22 cellular contexts compared by ENCODE assay signal in the genomic region with DNA sequence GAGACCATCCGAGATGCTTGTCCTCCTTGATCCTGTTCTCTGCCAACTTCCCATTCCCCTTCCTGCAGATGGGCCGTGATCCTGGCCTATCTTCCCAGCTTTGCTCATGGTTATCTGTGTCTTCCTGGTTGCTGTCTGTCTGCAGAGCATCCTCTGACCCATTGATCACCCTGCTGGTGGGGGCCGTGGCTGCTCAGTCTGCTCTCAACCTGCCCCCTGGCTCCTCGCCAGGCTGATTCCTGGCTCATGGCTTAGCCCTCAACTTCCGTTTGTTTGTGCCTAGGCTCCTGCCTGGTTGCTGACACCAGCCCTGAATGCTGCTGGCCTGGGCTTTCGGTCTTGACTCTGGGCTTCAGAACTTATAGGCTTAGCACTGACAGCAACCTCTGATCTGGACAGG.
DNase-seq lines count a peak whose midpoint lies in the region; ATAC-seq, FAIRE-seq and TF ChIP-seq lines count a peak whose summit lies in the region.
"Had no signal": no experiment of that assay in that cellular context is flagged by ENCODE, and none has a peak within 500 bp of the region (broad histone marks: within the 10 kb centered on the region; RNA-seq: fewer than 3 reads in every experiment).

No MANE protein-coding gene starts in this region.

- no peak for TF ChIP-seq EP300 in H1 (IDR thresholded peaks at IDR 0.05; ENCODE audit: borderline replicate concordance in 1 of 2, low read depth in 2 of 2, low read length in 2 of 2)

- no peak overlapping the region for H2AFZ ChIP-seq in H1 (ENCODE audit: low read length)

- H3K36me3 ChIP-seq in H1 (ENCODE audit: control insufficient read depth in 2 of 4, insufficient read depth in 4 of 4, low read length in 3 of 4) (no peaks in the 10 kb centered on the region), pancreas (no peaks in the 10 kb centered on the region)
- H3K36me3 ChIP-seq: esophagus squamous epithelium, Peyer's patch, prostate gland, thoracic aorta had no signal

- no peak overlapping the region for H3K27ac ChIP-seq in H1 (ENCODE audit: low read depth, low read length)
- no peak overlapping the region for H3K27ac ChIP-seq in pancreas
- H3K27ac ChIP-seq: 22Rv1, C4-2B, dorsolateral prefrontal cortex, KMS-11, Peyer's patch, prostate gland, thoracic aorta had no signal

- H2BK15ac ChIP-seq in H1 (ENCODE audit: low read length): no peak overlapping the region

- H2BK12ac ChIP-seq in H1 (ENCODE audit: low read depth, low read length): 0 out of 2 replicates have a peak overlapping the region, but pooled peaks have one; percentile 9

- H3K9ac ChIP-seq in H1 (replicated peaks in 1 of 4; ENCODE audit: extremely low read depth in 1 of 4, low read depth in 3 of 4, low read length in 3 of 4): no peak overlapping the region
- H3K9ac ChIP-seq: KMS-11 had no signal

- DNase-seq in DMS 273 (lab: John Stamatoyannopoulos, UW; ENCODE audit: unreplicated experiment) (peak; percentile 16), DMS 273 treated with DMSO at 0.1 percent for 48 hours (lab: John Stamatoyannopoulos, UW) (no peak), HT1080 (ENCODE audit: low read depth) (peak; percentile 67), H1 (ENCODE audit: low read depth in 1 of 2, low spot score in 2 of 2) (no peak), pancreas (peak in 4 of 6 donors; percentile 27 to 77 (median 66)), iPS-NIHi7 (ENCODE audit: extremely low spot score) (no peak), HEK293T (ENCODE audit: extremely low spot score) (no peak), Ammon's horn (ENCODE audit: low spot score) (no peak)
- DNase-seq: activated CD4-positive, alpha-beta T cell treated with anti-CD3 and anti-CD28 coated beads, Interleukin-2, amount 10 ng/mL, durations not matched to agents 7 days and 5 days; activated naive CD4-positive, alpha-beta T cell treated with anti-CD3 and anti-CD28 coated beads, Interleukin-2, amount 50 U/mL, for 16 hours; esophagus squamous epithelium; NCI-H1105; NCI-H748 treated with DMSO at 0.1 percent for 48 hours; Peyer's patch; stimulated activated CD4-positive, alpha-beta T cell treated with anti-CD3 and anti-CD28 coated beads, Interleukin-12 subunit alpha, Interleukin-12 subunit beta, amount 100 ng/mL, for 4 hours had no signal

- H3K27me3 ChIP-seq in H1 (replicated peaks in 1 of 4; ENCODE audit: control insufficient read depth in 3 of 4, extremely low read depth in 1 of 4, insufficient read depth in 3 of 4, low read length in 3 of 4) (no peaks in the 10 kb centered on the region), pancreas (no peaks in the 10 kb centered on the region)
- H3K27me3 ChIP-seq: dorsolateral prefrontal cortex, esophagus squamous epithelium, Peyer's patch had no signal

- no peak overlapping the region for H3K56ac ChIP-seq in H1 (replicated peaks; ENCODE audit: insufficient read length, low read depth, low read length)

- POLR2A ChIA-PET in H1 (lab: Charles Lee; ENCODE audit: partially characterized antibody) (no interaction called here), HEK293T (lab: Yijun Ruan, JAX) (no interaction called here)

- CTCF ChIA-PET in H1 (lab: Charles Lee; ENCODE audit: partially characterized antibody) (interaction anchor here (0.6 to 1.4 kb wide), 3 partner anchors 8 to 171 kb away, joined by 4 read pairs; no protein-coding TSS in a partner anchor), HEK293T (lab: Yijun Ruan, JAX) (no interaction called here)

- H2AK5ac ChIP-seq in H1 (ENCODE audit: low read depth, low read length): no peak overlapping the region

- ATAC-seq in pancreas: no peak

- no peak overlapping the region for H2BK20ac ChIP-seq in H1 (ENCODE audit: low read length)

- TF ChIP-seq POLR2A in H1 (IDR thresholded peaks at IDR 0.05; ENCODE audit: control extremely low read depth in 1 of 2, low read depth in 2 of 2, low read length in 2 of 2): no peak

- TF ChIP-seq CTCF in H1 (IDR thresholded peaks at IDR 0.05; ENCODE audit: control extremely low read depth in 1 of 3, insufficient read depth in 1 of 3, low read depth in 1 of 3, low read length in 3 of 3) (no peak), pancreas (IDR thresholded peaks at IDR 0.05) (no peak)

- H4K5ac ChIP-seq in H1 (ENCODE audit: insufficient read length, low read depth, low read length): no peak overlapping the region

- H4K20me1 ChIP-seq in H1 (replicated peaks in 1 of 2; ENCODE audit: control insufficient read depth in 1 of 2, insufficient read depth in 2 of 2, low read length in 2 of 2): no peaks in the 10 kb centered on the region

- H3K4me1 ChIP-seq in H1 (replicated peaks in 1 of 4; ENCODE audit: control insufficient read depth in 3 of 4, insufficient read depth in 4 of 4, low read length in 3 of 4): no peaks in the 10 kb centered on the region
- peaks cover 11 to 18% (median 18%) of the 10 kb centered on the region in 3 donors for H3K4me1 ChIP-seq in pancreas
- H3K4me1 ChIP-seq: Peyer's patch, prostate gland had no signal

- H3K14ac ChIP-seq in H1 (ENCODE audit: insufficient read length): no peak overlapping the region

- H3K79me1 ChIP-seq in H1 (ENCODE audit: low read depth, low read length): no peaks in the 10 kb centered on the region

- no peak for FAIRE-seq in H1 (lab: Jason Lieb, UNC)
- FAIRE-seq in pancreas (lab: Jason Lieb, UNC): no peak
- FAIRE-seq: TTC549 had no signal

- no peak for TF ChIP-seq RAD21 in H1 (IDR thresholded peaks at IDR 0.05 in 1 of 2, conservative IDR thresholded peaks at IDR 0.05 in 1 of 2; ENCODE audit: low read depth in 2 of 2, low read length in 2 of 2)

- H3K4me2 ChIP-seq in H1 (ENCODE audit: insufficient read depth in 1 of 2, low read depth in 2 of 2, low read length in 2 of 2): no peak overlapping the region
- H3K4me2 ChIP-seq: KMS-11 had no signal

- no peak overlapping the region for H3K4ac ChIP-seq in H1 (replicated peaks; ENCODE audit: insufficient read length, low read depth, low read length)

- no peak overlapping the region for H3K18ac ChIP-seq in H1 (ENCODE audit: extremely low read depth, low read length)

- H4K91ac ChIP-seq in H1 (replicated peaks; ENCODE audit: insufficient read length, low read length): no peak overlapping the region

- no peak overlapping the region for H4K8ac ChIP-seq in H1 (ENCODE audit: extremely low read depth, insufficient read depth, low read length)

- H3K9me3 ChIP-seq in H1 (ENCODE audit: insufficient read depth in 2 of 2, low read depth in 1 of 2, low read length in 1 of 2) (no peaks in the 10 kb centered on the region), pancreas (no peaks in the 10 kb centered on the region)
- H3K9me3 ChIP-seq: prostate gland, thoracic aorta had no signal

- no peak overlapping the region for H3K4me3 ChIP-seq in H1 (ENCODE audit: extremely low read depth in 1 of 4, insufficient read depth in 2 of 4, low read depth in 3 of 4, low read length in 4 of 4)
- no peak overlapping the region for H3K4me3 ChIP-seq in pancreas
- H3K4me3 ChIP-seq: Peyer's patch, prostate gland had no signal

- H3K79me2 ChIP-seq in H1 (ENCODE audit: control insufficient read depth in 1 of 2, insufficient read depth in 2 of 2, low read length in 2 of 2): no peaks in the 10 kb centered on the region

- peak overlapping the region; percentile 1; the same call in 1 of the 2 replicates for H2BK5ac ChIP-seq in H1 (ENCODE audit: low read depth, low read length)

- H2BK120ac ChIP-seq in H1 (replicated peaks; ENCODE audit: low read depth, low read length): no peak overlapping the region

- WGBS in H1 (ENCODE audit: extremely low coverage in 1 of 2, insufficient coverage in 1 of 2, insufficient read length in 1 of 2, insufficient replicate concordance in 2 of 2, low coverage in 1 of 2, low lambda C conversion rate in 2 of 2, missing lambda C conversion rate in 1 of 2), 2 experiments: 88% methylated on average over 6 of the region's 6 CpGs; no CpG with 5 or more reads in 1 of the 2 experiments
- WGBS in pancreas, 2 donors: 52 to 58% methylated on average over 6 of the region's 6 CpGs

- H3K23ac ChIP-seq in H1 (ENCODE audit: insufficient read length): no peak overlapping the region

- intact Hi-C loops in pancreas (cut with DNase I): no loop called here

- peaks cover 4% of the 10 kb centered on the region; the same call in 1 of the 2 replicates for H3K23me2 ChIP-seq in H1 (ENCODE audit: low read depth, low read length)

TF ChIP-seq in H1, 55 proteins besides CTCF, POLR2A, EP300 and RAD21 (continues in another document):
- TF ChIP-seq SP1 (IDR thresholded peaks at IDR 0.05; ENCODE audit: low read depth, low read length) (no peak), SIN3A (conservative IDR thresholded peaks at IDR 0.05 in 1 of 2, IDR thresholded peaks at IDR 0.05 in 1 of 2; ENCODE audit: low read depth in 1 of 2, low read length in 2 of 2) (no peak), CHD1 (IDR thresholded peaks at IDR 0.05; ENCODE audit: low read depth, low read length) (no peak), MAFK (IDR thresholded peaks at IDR 0.05; ENCODE audit: low read depth, low read length) (no peak), SAP30 (IDR thresholded peaks at IDR 0.05; ENCODE audit: insufficient read depth, insufficient replicate concordance, low read length) (no peak), SP2 (IDR thresholded peaks at IDR 0.05; ENCODE audit: low read length) (no peak), SIRT6 (IDR thresholded peaks at IDR 0.05; ENCODE audit: low read length) (no peak), KDM5A (IDR thresholded peaks at IDR 0.05; ENCODE audit: low read length) (no peak), SIX5 (IDR thresholded peaks at IDR 0.05; ENCODE audit: low read depth, low read length) (no peak), JUND (IDR thresholded peaks at IDR 0.05; ENCODE audit: low read length) (no peak), POU5F1 (IDR thresholded peaks at IDR 0.05; ENCODE audit: low read depth, low read length) (no peak), CEBPB (IDR thresholded peaks at IDR 0.05; ENCODE audit: low read depth, low read length) (no peak)

TF ChIP-seq in HEK293T, 16 proteins besides CTCF, POLR2A, EP300 and RAD21:
- no peak for TF ChIP-seq HDGF (IDR thresholded peaks at IDR 0.05; ENCODE audit: borderline replicate concordance)
- no peak for TF ChIP-seq BHLHE40 (IDR thresholded peaks at IDR 0.05; ENCODE audit: borderline replicate concordance)
- TF ChIP-seq L3MBTL2 (conservative IDR thresholded peaks at IDR 0.05): no peak
- TF ChIP-seq CTBP1 (IDR thresholded peaks at IDR 0.05; ENCODE audit: borderline replicate concordance): no peak
- TF ChIP-seq FOXM1 (IDR thresholded peaks at IDR 0.05; ENCODE audit: borderline replicate concordance): no peak
TF ChIP-seq in HEK293T: peak in this region for 0.

Comparison
In these comparisons a context has a peak if more than half of its experiments do, and no peak if none do; other contexts are left out.
1. DNase-seq: peak in DMS 273 (single experiment), HT1080 (single experiment) and pancreas (4 of 6); none in DMS 273 treated with DMSO at 0.1 percent for 48 hours (single experiment), H1 (0 of 2), iPS-NIHi7 (single experiment), HEK293T (single experiment) and Ammon's horn (single experiment).